Comparison of ENCODE assay signal across 1 cellular context in the genomic region with DNA sequence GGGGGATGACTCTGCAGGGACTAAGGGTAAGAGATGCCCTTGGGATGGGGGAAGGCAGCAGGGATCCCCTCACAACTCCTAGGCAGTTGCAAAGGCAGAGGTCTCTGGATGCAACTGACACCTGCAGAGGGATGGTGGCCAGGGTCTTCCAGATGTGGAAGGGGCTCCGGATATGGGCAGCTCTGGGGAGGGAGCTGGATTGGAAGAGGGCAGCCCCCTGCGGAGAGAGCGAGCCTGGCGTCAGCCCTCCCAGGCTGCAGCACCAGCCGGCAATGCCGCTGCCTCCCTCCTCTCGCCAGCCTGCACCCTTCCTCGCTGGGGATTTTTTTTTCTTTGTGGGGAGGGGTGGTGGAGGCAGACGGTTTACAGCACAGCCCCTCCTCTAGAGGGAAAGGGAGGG.
TF ChIP-seq lines count a peak whose summit lies in the region.

No MANE protein-coding gene starts in this region.

TF ChIP-seq in HEK293, 187 proteins besides CTCF, POLR2A, EP300 and RAD21 (continued from another document):
- TF ChIP-seq, protein P1, sequence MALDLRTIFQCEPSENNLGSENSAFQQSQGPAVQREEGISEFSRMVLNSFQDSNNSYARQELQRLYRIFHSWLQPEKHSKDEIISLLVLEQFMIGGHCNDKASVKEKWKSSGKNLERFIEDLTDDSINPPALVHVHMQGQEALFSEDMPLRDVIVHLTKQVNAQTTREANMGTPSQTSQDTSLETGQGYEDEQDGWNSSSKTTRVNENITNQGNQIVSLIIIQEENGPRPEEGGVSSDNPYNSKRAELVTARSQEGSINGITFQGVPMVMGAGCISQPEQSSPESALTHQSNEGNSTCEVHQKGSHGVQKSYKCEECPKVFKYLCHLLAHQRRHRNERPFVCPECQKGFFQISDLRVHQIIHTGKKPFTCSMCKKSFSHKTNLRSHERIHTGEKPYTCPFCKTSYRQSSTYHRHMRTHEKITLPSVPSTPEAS (tag by site-specific recombination; IDR thresholded peaks at IDR 0.05): no peak
- TF ChIP-seq ZNF37A (tag by site-specific recombination; IDR thresholded peaks at IDR 0.05) (no peak), ZFP37 (tag by site-specific recombination; IDR thresholded peaks at IDR 0.05) (no peak), ZXDB (tag by site-specific recombination; IDR thresholded peaks at IDR 0.05) (no peak), ZNF664 (tag by site-specific recombination; IDR thresholded peaks at IDR 0.05) (no peak), ZNF473 (tag by site-specific recombination; IDR thresholded peaks at IDR 0.05) (no peak), ZNF121 (tag by site-specific recombination; IDR thresholded peaks at IDR 0.05) (no peak), ZNF146 (tag by site-specific recombination; IDR thresholded peaks at IDR 0.05) (no peak), TRIM28 (IDR thresholded peaks at IDR 0.05; ENCODE audit: borderline replicate concordance, low read length) (no peak), ZFP3 (tag by site-specific recombination; IDR thresholded peaks at IDR 0.05; ENCODE audit: low read depth) (no peak), ZNF600 (tag by site-specific recombination; IDR thresholded peaks at IDR 0.05) (peak; percentile 42; the same call in 1 of the 2 replicates), ZNF335 (tag by site-specific recombination; conservative IDR thresholded peaks at IDR 0.05) (no peak), ZNF2 (tag by site-specific recombination; IDR thresholded peaks at IDR 0.05) (no peak), MZF1 (tag by site-specific recombination; IDR thresholded peaks at IDR 0.05; ENCODE audit: borderline replicate concordance) (no peak), ZNF239 (tag by site-specific recombination; IDR thresholded peaks at IDR 0.05) (no peak), RBAK (tag by site-specific recombination; IDR thresholded peaks at IDR 0.05) (no peak), GLI2 (tag by site-specific recombination; IDR thresholded peaks at IDR 0.05; ENCODE audit: borderline replicate concordance, low read depth) (no peak), ZNF248 (tag by site-specific recombination; IDR thresholded peaks at IDR 0.05) (no peak), ZSCAN30 (tag by site-specific recombination; IDR thresholded peaks at IDR 0.05) (no peak), ZNF311 (tag by site-specific recombination; IDR thresholded peaks at IDR 0.05; ENCODE audit: borderline replicate concordance) (no peak), WT1 (tag by site-specific recombination; IDR thresholded peaks at IDR 0.05) (peak; percentile 17; the same call in 1 of the 2 replicates), ZNF785 (tag by site-specific recombination; IDR thresholded peaks at IDR 0.05) (no peak), ZNF585B (tag by site-specific recombination; IDR thresholded peaks at IDR 0.05) (no peak), SP3 (tag by site-specific recombination; IDR thresholded peaks at IDR 0.05) (no peak), ZNF155 (tag by site-specific recombination; IDR thresholded peaks at IDR 0.05) (no peak), ZNF341 (tag by site-specific recombination; IDR thresholded peaks at IDR 0.05; ENCODE audit: low read depth) (peak; percentile 66), ZBTB1 (tag by site-specific recombination; IDR thresholded peaks at IDR 0.05) (no peak), HOXC10 (CRISPR knock-in tag; IDR thresholded peaks at IDR 0.05) (no peak), ZBTB8A (tag by site-specific recombination; IDR thresholded peaks at IDR 0.05) (no peak), ZNF223 (tag by site-specific recombination; IDR thresholded peaks at IDR 0.05) (peak; percentile 62; the same call in 1 of the 2 replicates), ZIC2 (tag by site-specific recombination; IDR thresholded peaks at IDR 0.05) (peak; percentile 14; the same call in 1 of the 2 replicates), SP2 (tag by site-specific recombination; IDR thresholded peaks at IDR 0.05) (no peak)
- TF ChIP-seq, protein P2, sequence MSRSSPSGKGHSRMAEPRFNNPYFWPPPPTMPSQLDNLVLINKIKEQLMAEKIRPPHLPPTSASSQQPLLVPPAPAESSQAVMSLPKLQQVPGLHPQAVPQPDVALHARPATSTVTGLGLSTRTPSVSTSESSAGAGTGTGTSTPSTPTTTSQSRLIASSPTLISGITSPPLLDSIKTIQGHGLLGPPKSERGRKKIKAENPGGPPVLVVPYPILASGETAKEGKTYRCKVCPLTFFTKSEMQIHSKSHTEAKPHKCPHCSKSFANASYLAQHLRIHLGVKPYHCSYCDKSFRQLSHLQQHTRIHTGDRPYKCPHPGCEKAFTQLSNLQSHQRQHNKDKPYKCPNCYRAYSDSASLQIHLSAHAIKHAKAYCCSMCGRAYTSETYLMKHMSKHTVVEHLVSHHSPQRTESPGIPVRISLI (tag by site-specific recombination; IDR thresholded peaks at IDR 0.05): no peak
- TF ChIP-seq, protein P3, sequence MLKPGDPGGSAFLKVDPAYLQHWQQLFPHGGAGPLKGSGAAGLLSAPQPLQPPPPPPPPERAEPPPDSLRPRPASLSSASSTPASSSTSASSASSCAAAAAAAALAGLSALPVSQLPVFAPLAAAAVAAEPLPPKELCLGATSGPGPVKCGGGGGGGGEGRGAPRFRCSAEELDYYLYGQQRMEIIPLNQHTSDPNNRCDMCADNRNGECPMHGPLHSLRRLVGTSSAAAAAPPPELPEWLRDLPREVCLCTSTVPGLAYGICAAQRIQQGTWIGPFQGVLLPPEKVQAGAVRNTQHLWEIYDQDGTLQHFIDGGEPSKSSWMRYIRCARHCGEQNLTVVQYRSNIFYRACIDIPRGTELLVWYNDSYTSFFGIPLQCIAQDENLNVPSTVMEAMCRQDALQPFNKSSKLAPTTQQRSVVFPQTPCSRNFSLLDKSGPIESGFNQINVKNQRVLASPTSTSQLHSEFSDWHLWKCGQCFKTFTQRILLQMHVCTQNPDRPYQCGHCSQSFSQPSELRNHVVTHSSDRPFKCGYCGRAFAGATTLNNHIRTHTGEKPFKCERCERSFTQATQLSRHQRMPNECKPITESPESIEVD (tag by site-specific recombination; IDR thresholded peaks at IDR 0.05): no peak
- TF ChIP-seq, protein P4, sequence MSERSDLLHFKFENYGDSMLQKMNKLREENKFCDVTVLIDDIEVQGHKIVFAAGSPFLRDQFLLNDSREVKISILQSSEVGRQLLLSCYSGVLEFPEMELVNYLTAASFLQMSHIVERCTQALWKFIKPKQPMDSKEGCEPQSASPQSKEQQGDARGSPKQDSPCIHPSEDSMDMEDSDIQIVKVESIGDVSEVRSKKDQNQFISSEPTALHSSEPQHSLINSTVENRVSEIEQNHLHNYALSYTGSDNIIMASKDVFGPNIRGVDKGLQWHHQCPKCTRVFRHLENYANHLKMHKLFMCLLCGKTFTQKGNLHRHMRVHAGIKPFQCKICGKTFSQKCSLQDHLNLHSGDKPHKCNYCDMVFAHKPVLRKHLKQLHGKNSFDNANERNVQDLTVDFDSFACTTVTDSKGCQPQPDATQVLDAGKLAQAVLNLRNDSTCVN (tag by site-specific recombination; optimal IDR thresholded peaks at IDR 0.05): no peak
- TF ChIP-seq, protein P5, sequence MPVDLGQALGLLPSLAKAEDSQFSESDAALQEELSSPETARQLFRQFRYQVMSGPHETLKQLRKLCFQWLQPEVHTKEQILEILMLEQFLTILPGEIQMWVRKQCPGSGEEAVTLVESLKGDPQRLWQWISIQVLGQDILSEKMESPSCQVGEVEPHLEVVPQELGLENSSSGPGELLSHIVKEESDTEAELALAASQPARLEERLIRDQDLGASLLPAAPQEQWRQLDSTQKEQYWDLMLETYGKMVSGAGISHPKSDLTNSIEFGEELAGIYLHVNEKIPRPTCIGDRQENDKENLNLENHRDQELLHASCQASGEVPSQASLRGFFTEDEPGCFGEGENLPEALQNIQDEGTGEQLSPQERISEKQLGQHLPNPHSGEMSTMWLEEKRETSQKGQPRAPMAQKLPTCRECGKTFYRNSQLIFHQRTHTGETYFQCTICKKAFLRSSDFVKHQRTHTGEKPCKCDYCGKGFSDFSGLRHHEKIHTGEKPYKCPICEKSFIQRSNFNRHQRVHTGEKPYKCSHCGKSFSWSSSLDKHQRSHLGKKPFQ (tag by site-specific recombination; IDR thresholded peaks at IDR 0.05): no peak
TF ChIP-seq in HEK293: peak in this region for 8.
